ENCODE assay signal across 13 cellular contexts in genomic region chr22:43126506-43127165, GRCh38. TPM values are rescaled to one million over a fixed set of nuclear protein-coding genes. Genes with fewer than 3 reads are reported as not detected.
DNase-seq lines count a peak whose midpoint lies in the region; ATAC-seq and TF ChIP-seq lines count a peak whose summit lies in the region.
"Had no signal": no experiment of that assay in that cellular context is flagged by ENCODE, and none has a peak within 500 bp of the region (broad histone marks: within the 10 kb centered on the region; RNA-seq: fewer than 3 reads in every experiment).

No MANE protein-coding gene starts in this region.

- H3K4me3 ChIP-seq in colonic mucosa: no peak overlapping the region
- no peak overlapping the region for H3K4me3 ChIP-seq in mucosa of descending colon
- H3K4me3 ChIP-seq: skin epidermis had no signal

- H3K36me3 Mint-ChIP-seq in Calu3 (ENCODE audit: insufficient read depth, unreplicated experiment): peaks cover 71% of the 10 kb centered on the region
- H3K36me3 Mint-ChIP-seq: activated naive CD8-positive, alpha-beta T cell had no signal

- intact Hi-C loops in Calu3 (cut with micrococcal nuclease; ENCODE audit: unreplicated experiment): no loop called here
- intact Hi-C loops in colonic mucosa (cut with DNase I): no loop called here
- intact Hi-C loops in mucosa of descending colon (cut with DNase I, micrococcal nuclease): no loop called here
- intact Hi-C loops in head of caudate nucleus (cut with DNase I): no loop called here

- no peaks in the 10 kb centered on the region for H3K27me3 Mint-ChIP-seq in Calu3 (ENCODE audit: unreplicated experiment)
- H3K27me3 Mint-ChIP-seq: activated naive CD8-positive, alpha-beta T cell had no signal

- peak; percentile 64 for ATAC-seq in mucosa of descending colon
- no peak for ATAC-seq in GM21447 (IDR thresholded peaks at IDR 0.05; ENCODE audit: unreplicated experiment)

- peak overlapping the region; percentile 94 for H3K27ac Mint-ChIP-seq in Calu3 (ENCODE audit: unreplicated experiment)
- H3K27ac Mint-ChIP-seq: activated naive CD8-positive, alpha-beta T cell; H9 had no signal

- H3K27me3 ChIP-seq in colonic mucosa: no peaks in the 10 kb centered on the region

- H3K4me1 ChIP-seq in colonic mucosa (peaks cover 10% of the 10 kb centered on the region), mucosa of descending colon (ENCODE audit: low read depth) (peaks cover 42% of the 10 kb centered on the region)

- no peaks in the 10 kb centered on the region for H3K9me3 Mint-ChIP-seq in Calu3 (ENCODE audit: low read depth, unreplicated experiment)
- H3K9me3 Mint-ChIP-seq: H9 had no signal

- H3K4me3 Mint-ChIP-seq in Calu3 (ENCODE audit: low read depth, unreplicated experiment): peak overlapping the region; percentile 99
- H3K4me3 Mint-ChIP-seq: activated naive CD8-positive, alpha-beta T cell; H9 had no signal

- CTCF ChIA-PET in Calu3 (lab: Charles Lee): interaction anchor here (1.3 to 2.2 kb wide), 4 partner anchors 9 to 259 kb away, joined by 4 to 11 read pairs (median 6); no protein-coding TSS in a partner anchor

- no TSS peak for BruUV-seq in Calu3 (replicated peaks; lab: Mats Ljungman, UMichigan)

- H3K4me1 Mint-ChIP-seq in Calu3 (ENCODE audit: low read depth, unreplicated experiment): peaks cover 47% of the 10 kb centered on the region

- H3K36me3 ChIP-seq in colonic mucosa (no peaks in the 10 kb centered on the region), mucosa of descending colon (ENCODE audit: low read depth) (no peaks in the 10 kb centered on the region)

- no peak for TF ChIP-seq CTCF in Calu3 (IDR thresholded peaks at IDR 0.05; ENCODE audit: unreplicated experiment)
- no peak for TF ChIP-seq CTCF in colonic mucosa (IDR thresholded peaks at IDR 0.05)
- TF ChIP-seq CTCF in mucosa of descending colon (IDR thresholded peaks at IDR 0.05): no peak

- H3K9me3 ChIP-seq in colonic mucosa: no peaks in the 10 kb centered on the region
- H3K9me3 ChIP-seq in mucosa of descending colon: no peaks in the 10 kb centered on the region

- peak overlapping the region; percentile 82 for H3K27ac ChIP-seq in colonic mucosa
- H3K27ac ChIP-seq in caudate nucleus (ENCODE audit: low read depth, low read length): no peak overlapping the region

- peak; percentile 94 for DNase-seq in Calu3
- peak; percentile 23 for DNase-seq in MV-4-11 (lab: John Stamatoyannopoulos, UW)
- DNase-seq in colonic mucosa: peak; percentile 78
- DNase-seq in mucosa of descending colon: peak in 2 of 3 donors; percentile 71 to 78
- DNase-seq in head of caudate nucleus: no peak
- no peak for DNase-seq in NCI-H146 (lab: John Stamatoyannopoulos, UW)
- DNase-seq in caudate nucleus (lab: John Stamatoyannopoulos, UW): no peak
- DNase-seq: H9, NCI-H1092 treated with DMSO at 0.1 percent for 48 hours had no signal

- H3K9ac ChIP-seq in colonic mucosa (ENCODE audit: low read depth in 2 of 2, low read length in 2 of 2): peak overlapping the region in 1 of 2 donors; percentile 75

RNA-seq across cellular contexts. Expression of gene BIK, which starts 16.1 kb away (rescaled TPM):
- total RNA-seq in Calu3 (2022) (37.9 and 43.1 TPM in 2 replicates), colonic mucosa (10 to 100 TPM; 29.5 to 31.4 TPM), mucosa of descending colon (10 to 100 TPM in 2 of 3 donors, 1 to 10 TPM in 1; 8.4 to 28.3 (median 20.6) TPM)
- total RNA-seq: temporal lobe had no signal

RNA-seq across cellular contexts. Expression of gene MCAT, which starts 16.6 kb away (rescaled TPM):
- 23.9 and 26.6 TPM in 2 replicates for total RNA-seq in Calu3 (2022)
- 10 to 100 TPM; 17.9 to 35.1 TPM for total RNA-seq in colonic mucosa
- total RNA-seq in mucosa of descending colon: 10 to 100 TPM; 16.1 to 18.8 (median 17.0) TPM

RNA-seq across cellular contexts. Expression of gene TSPO, which starts 24.7 kb away (rescaled TPM):
- total RNA-seq in Calu3 (2022) (185 and 195 TPM in 2 replicates), colonic mucosa (100 to 1,000 TPM; 266 to 426 TPM), mucosa of descending colon (100 to 1,000 TPM; 134 to 281 (median 236) TPM)

RNA-seq across cellular contexts. Expression of gene TTLL1, which starts 37.4 kb away (rescaled TPM):
- total RNA-seq in Calu3 (2022) (2.6 and 3.3 TPM in 2 replicates), colonic mucosa (1 to 10 TPM; 1.9 to 3.3 TPM), mucosa of descending colon (1 to 10 TPM; 2.0 to 5.7 (median 3.4) TPM)

Comparison
In these comparisons a context has a peak if more than half of its experiments do, and no peak if none do; other contexts are left out.
1. DNase-seq: peak in Calu3 (single experiment), MV-4-11 (single experiment), colonic mucosa (single experiment) and mucosa of descending colon (2 of 3); none in head of caudate nucleus (0 of 42), NCI-H146 (single experiment) and caudate nucleus (0 of 61).